Comparison of ENCODE assay signal across 1 cellular context in the genomic region with DNA sequence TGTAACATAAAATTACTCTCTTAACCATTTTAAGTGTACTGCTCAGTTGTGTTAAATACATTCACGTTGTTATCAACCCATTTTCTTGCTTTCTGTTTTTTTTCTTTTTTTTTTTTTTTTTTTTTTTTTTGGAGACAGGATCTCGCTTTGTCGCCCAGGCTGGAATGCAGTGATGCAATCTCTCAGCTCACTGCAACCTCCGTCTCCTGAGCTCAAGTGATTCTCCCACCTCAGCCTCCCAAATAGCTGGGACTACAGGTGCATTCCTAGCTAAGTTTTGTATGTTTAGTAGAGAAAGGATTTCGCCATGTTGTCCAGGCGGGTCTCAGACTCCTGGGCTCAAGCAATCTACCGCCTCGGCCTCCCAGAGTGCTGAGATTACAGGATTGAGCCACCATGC.
TF ChIP-seq lines count a peak whose summit lies in the region.

No MANE protein-coding gene starts in this region.

TF ChIP-seq in Ishikawa, 13 proteins besides CTCF, POLR2A, EP300 and RAD21:
- TF ChIP-seq TAF1 (IDR thresholded peaks at IDR 0.05; ENCODE audit: low read depth) (no peak), FOXM1 (IDR thresholded peaks at IDR 0.05; ENCODE audit: borderline replicate concordance, low read depth) (no peak), CEBPB (IDR thresholded peaks at IDR 0.05) (peak; percentile 76), NFIC (IDR thresholded peaks at IDR 0.05) (no peak), TEAD4 (IDR thresholded peaks at IDR 0.05) (peak; percentile 45)
